ENCODE assay signal across 8 cellular contexts in the genomic region with DNA sequence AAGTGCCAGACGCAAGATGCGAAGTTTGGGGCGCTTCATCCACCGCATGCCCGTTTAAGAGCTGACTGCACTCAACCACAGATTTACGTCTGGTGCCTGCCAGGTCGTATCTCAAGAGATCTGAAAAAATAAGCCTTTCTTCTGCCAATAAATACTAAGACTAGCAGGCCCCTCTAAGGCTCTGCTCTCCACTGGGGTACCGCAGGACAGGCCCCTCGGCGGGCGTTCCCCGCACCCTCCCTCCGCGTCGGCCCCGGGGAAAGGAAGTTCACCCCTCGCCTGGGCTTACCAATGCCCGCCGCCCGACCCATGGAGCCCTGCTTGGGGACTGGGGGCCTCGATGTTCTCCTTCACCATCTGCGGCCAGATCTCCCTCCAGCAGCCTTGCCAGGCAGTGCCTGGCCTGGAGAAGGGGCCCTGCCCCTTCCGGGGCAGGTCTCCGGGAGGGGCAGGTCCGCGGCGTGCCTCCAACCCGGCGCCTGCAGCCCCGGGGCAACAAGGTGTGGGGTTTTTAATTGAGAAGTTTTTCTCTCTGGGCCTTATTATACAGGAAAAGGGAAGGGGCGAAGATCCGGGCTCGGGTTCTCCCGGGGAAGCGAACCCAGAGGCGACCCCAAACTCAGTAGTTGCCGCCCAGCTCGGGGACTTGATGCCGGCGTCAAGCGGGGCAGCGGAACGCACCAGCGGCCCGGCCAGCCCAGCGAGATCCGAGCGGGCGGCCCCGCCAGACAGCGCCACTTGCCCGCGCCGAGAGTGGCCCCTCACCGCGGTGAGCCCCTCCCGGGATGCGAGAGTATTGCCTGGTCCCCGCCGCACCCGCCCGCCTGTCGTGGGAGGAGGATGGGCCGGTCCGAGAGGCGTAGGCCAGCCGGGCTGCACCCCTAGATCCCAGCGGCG. TPM values are rescaled to one million over a fixed set of nuclear protein-coding genes. Genes with fewer than 3 reads are reported as not detected.
DNase-seq lines count a peak whose midpoint lies in the region; ATAC-seq and TF ChIP-seq lines count a peak whose summit lies in the region.

No MANE protein-coding gene starts in this region.

- H2AK5ac ChIP-seq in mesendoderm (ENCODE audit: low read length): no peak overlapping the region

- H3K4ac ChIP-seq in mesendoderm (ENCODE audit: low read depth, low read length): no peak overlapping the region

- peak overlapping the region; percentile 84 for H3K4me3 Mint-ChIP-seq in effector memory CD8-positive, alpha-beta T cell

- no peak overlapping the region for H2BK120ac ChIP-seq in mesendoderm (ENCODE audit: low read depth, low read length)

- no peak overlapping the region for H2BK5ac ChIP-seq in mesendoderm (ENCODE audit: low read length)

- H3K27me3 ChIP-seq in mesendoderm (ENCODE audit: insufficient read depth, low read length, poor library complexity): peaks cover 2% of the 10 kb centered on the region
- H3K27me3 ChIP-seq in stomach smooth muscle (ENCODE audit: control insufficient read depth in 1 of 2, insufficient read depth in 2 of 2, low read length in 2 of 2): no peaks in the 10 kb centered on the region

- H3K4me1 ChIP-seq in mesendoderm (ENCODE audit: control insufficient read depth, low read depth, low read length): no peaks in the 10 kb centered on the region
- H3K4me1 ChIP-seq in stomach smooth muscle (ENCODE audit: control insufficient read depth, insufficient read depth, low read length): peaks cover 21% of the 10 kb centered on the region

- no peaks in the 10 kb centered on the region for H3K79me2 ChIP-seq in mesendoderm (ENCODE audit: control insufficient read depth, insufficient read depth, low read length)

- no peak overlapping the region for H3K23ac ChIP-seq in mesendoderm (ENCODE audit: low read length)

- no peak for TF ChIP-seq CTCF in GM12864 (IDR thresholded peaks at IDR 0.05; ENCODE audit: low read depth, low read length, missing control alignments)

- H2BK15ac ChIP-seq in mesendoderm (replicated peaks; ENCODE audit: low read depth): no peak overlapping the region

- WGBS in mesendoderm (ENCODE audit: extremely low coverage, insufficient coverage, low lambda C conversion rate): no CpG with 5 or more reads among the region's 69 CpGs

- H3K27ac ChIP-seq in mesendoderm (ENCODE audit: low read depth, low read length) (no peak overlapping the region), stomach smooth muscle (ENCODE audit: low read length) (no peak overlapping the region)

- H3K4me3 ChIP-seq in GM12864 (ENCODE audit: low read depth, low read length) (peak overlapping the region; percentile 86), mesendoderm (ENCODE audit: low read length) (peak overlapping the region; percentile 55), stomach smooth muscle (ENCODE audit: low read length in 2 of 2) (peak overlapping the region; percentile 60 to 80)

- peaks cover 14% of the 10 kb centered on the region for H3K36me3 Mint-ChIP-seq in effector memory CD8-positive, alpha-beta T cell (ENCODE audit: insufficient read depth)

- peaks cover 18 to 38% of the 10 kb centered on the region in 2 donors for H3K4me1 Mint-ChIP-seq in effector memory CD8-positive, alpha-beta T cell (ENCODE audit: low read depth in 2 of 2)

- peak overlapping the region; percentile 18 for H3K18ac ChIP-seq in mesendoderm (ENCODE audit: low read length)

- H3K9ac ChIP-seq in mesendoderm (ENCODE audit: low read length) (peak overlapping the region; percentile 84), stomach smooth muscle (ENCODE audit: low read length in 2 of 2) (peak overlapping the region; percentile 47 to 54)

- H3K9me3 ChIP-seq in stomach smooth muscle (ENCODE audit: control insufficient read depth in 2 of 2, low read length in 2 of 2): no peaks in the 10 kb centered on the region

- no peak overlapping the region for H4K8ac ChIP-seq in mesendoderm (ENCODE audit: low read depth, low read length)

- H3K27ac Mint-ChIP-seq in effector memory CD8-positive, alpha-beta T cell: peak overlapping the region; percentile 69 to 71

- peak overlapping the region; percentile 91 for H3K56ac ChIP-seq in mesendoderm (ENCODE audit: low read length)

- H3K4me2 ChIP-seq in mesendoderm (ENCODE audit: low read length): peak overlapping the region; percentile 46

- H3K9me3 Mint-ChIP-seq in effector memory CD8-positive, alpha-beta T cell: no peaks in the 10 kb centered on the region

- peak; percentile 67 for ATAC-seq in GM21529 (IDR thresholded peaks at IDR 0.05; ENCODE audit: unreplicated experiment)
- peak; percentile 41 for ATAC-seq in effector memory CD8-positive, alpha-beta T cell (replicated peaks)

- DNase-seq in GM12864 (ENCODE audit: low read depth): no peak
- DNase-seq in HuH-7.5 (ENCODE audit: low spot score): peak; percentile 29
- DNase-seq in activated CD4-positive, CD25-positive, alpha-beta regulatory T cell treated with anti-CD3 and anti-CD28 coated beads, Interleukin-2, amount 50 U/mL, for 72 hours: peak; percentile 53
- DNase-seq in effector memory CD8-positive, alpha-beta T cell: peak; percentile 9 to 17 (median 9)
- peak; percentile 28 for DNase-seq in mesendoderm
- DNase-seq in pons (ENCODE audit: low spot score): no peak

- no peak overlapping the region for H4K5ac ChIP-seq in mesendoderm (ENCODE audit: low read length)

- H3K79me1 ChIP-seq in mesendoderm (ENCODE audit: low read length): peaks cover 2% of the 10 kb centered on the region

- peaks cover 0 to 10% of the 10 kb centered on the region in 2 donors for H3K27me3 Mint-ChIP-seq in effector memory CD8-positive, alpha-beta T cell

- no peaks in the 10 kb centered on the region for H3K36me3 ChIP-seq in mesendoderm (ENCODE audit: control insufficient read depth, insufficient read depth, low read length)
- no peaks in the 10 kb centered on the region for H3K36me3 ChIP-seq in stomach smooth muscle (ENCODE audit: control insufficient read depth in 2 of 2, insufficient read depth in 2 of 2, low read length in 2 of 2)

RNA-seq across cellular contexts. Expression of gene GOLGA8B, which starts 0.7 kb away (rescaled TPM):
- 11.3 TPM for polyA plus RNA-seq in mesendoderm (2013, experiment 1 of 2)
- polyA plus RNA-seq in mesendoderm (2013, experiment 2 of 2): 11.4 TPM

Comparison
In these comparisons a context has a peak if more than half of its experiments do, and no peak if none do; other contexts are left out.
1. DNase-seq: peak in HuH-7.5 (single experiment), activated CD4-positive, CD25-positive, alpha-beta regulatory T cell treated with anti-CD3 and anti-CD28 coated beads, Interleukin-2, amount 50 U/mL, for 72 hours (single experiment), effector memory CD8-positive, alpha-beta T cell (3 of 3) and mesendoderm (single experiment); none in GM12864 (single experiment) and pons (single experiment).
2. Peak in every context shown above with its lines, with median percentiles within 50 percentile points of each other: H3K4me3 ChIP-seq.